ENCODE assay signal across 17 cellular contexts in genomic region chr2:41735446-41735845, GRCh38.
A peak's percentile ranks its signal among the peaks of the same experiment; 100 is the strongest.
DNase-seq lines count a peak whose midpoint lies in the region; ATAC-seq and TF ChIP-seq lines count a peak whose summit lies in the region.
"Had no signal": no experiment of that assay in that cellular context is flagged by ENCODE, and none has a peak within 500 bp of the region (broad histone marks: within the 10 kb centered on the region; RNA-seq: fewer than 3 reads in every experiment).

No MANE protein-coding gene starts in this region.

- in situ Hi-C loops in GM13976 (cut with MboI; ENCODE audit: low sequenced_read_pairs, unreplicated experiment): no loop called here

- peaks cover 13% of the 10 kb centered on the region for H3K4me1 ChIP-seq in Loucy (ENCODE audit: insufficient read depth, low read length, poor library complexity, severe bottlenecking)

- TF ChIP-seq POLR2A in GM18505 (IDR thresholded peaks at IDR 0.05; ENCODE audit: borderline replicate concordance, extremely low read depth, insufficient read depth, insufficient read length): no peak

- H3K27me3 ChIP-seq in Loucy (ENCODE audit: insufficient read depth, low read length, poor library complexity, severe bottlenecking): no peaks in the 10 kb centered on the region
- H3K27me3 ChIP-seq: heart right ventricle, tibial nerve had no signal

- no peaks in the 10 kb centered on the region for H3K79me2 ChIP-seq in Loucy (ENCODE audit: insufficient read depth, low read length)

- peak; percentile 13 for DNase-seq in Ammon's horn (ENCODE audit: low spot score)
- peak; percentile 51 for DNase-seq in fibroblast of mammary gland (ENCODE audit: low read depth)
- no peak for DNase-seq in neural crest cell (ENCODE audit: low read depth, low spot score)
- no peak for DNase-seq in NCI-H510A treated with DMSO at 0.1 percent for 48 hours (lab: John Stamatoyannopoulos, UW)
- no peak for DNase-seq in NCI-H774 (lab: John Stamatoyannopoulos, UW)
- DNase-seq in GM13976 (ENCODE audit: low spot score): no peak
- DNase-seq: activated CD4-positive, alpha-beta memory T cell treated with anti-CD3 and anti-CD28 coated beads, Interleukin-2, amount 10 ng/mL, durations not matched to agents 7 days and 5 days; erythroblast; heart right ventricle; kidney; NCI-H1436; NCI-H345 had no signal

- H3K4me3 ChIP-seq in Loucy (ENCODE audit: low read length, poor library complexity, severe bottlenecking): peak overlapping the region; percentile 37
- H3K4me3 ChIP-seq in fibroblast of mammary gland (ENCODE audit: control insufficient read depth, low read depth, low read length): no peak overlapping the region
- H3K4me3 ChIP-seq: heart right ventricle, tibial nerve had no signal

- H3K4me2 ChIP-seq in Loucy (ENCODE audit: low read depth, low read length, poor library complexity, severe bottlenecking): peak overlapping the region; percentile 55

- no peaks in the 10 kb centered on the region for H3K27me3 Mint-ChIP-seq in neural crest cell (ENCODE audit: low read depth)

- H3K9ac ChIP-seq in Loucy (ENCODE audit: low read depth, low read length, poor library complexity, severe bottlenecking): no peak overlapping the region

- H2AFZ ChIP-seq in Loucy (ENCODE audit: low read length): no peak overlapping the region

- H3K36me3 ChIP-seq in Loucy (ENCODE audit: insufficient read depth, low read length): no peaks in the 10 kb centered on the region
- H3K36me3 ChIP-seq: heart right ventricle, tibial nerve had no signal

- H3K9me3 Mint-ChIP-seq in neural crest cell: no peaks in the 10 kb centered on the region
- H3K9me3 Mint-ChIP-seq: activated CD4-positive, alpha-beta memory T cell treated with anti-CD3 and anti-CD28 coated beads, Interleukin-2, amount 10 ng/mL, durations not matched to agents 7 days and 5 days; activated T-helper 17 cell treated with anti-CD3 and anti-CD28 coated beads, Interleukin-2, amount 50 U/mL, for 72 hours had no signal

- TF ChIP-seq CTCF in Loucy (conservative IDR thresholded peaks at IDR 0.05; ENCODE audit: low read length) (no peak), fibroblast of mammary gland (conservative IDR thresholded peaks at IDR 0.05; ENCODE audit: control insufficient read depth, insufficient read depth, low read depth, low read length) (no peak), neural crest cell (conservative IDR thresholded peaks at IDR 0.05) (no peak), GM13976 (IDR thresholded peaks at IDR 0.05; ENCODE audit: borderline replicate concordance, control extremely low read depth, extremely low read depth, insufficient read depth, missing control alignments) (no peak)

- no peaks in the 10 kb centered on the region for H3K36me3 Mint-ChIP-seq in neural crest cell (ENCODE audit: low read depth)

- H3K4me1 Mint-ChIP-seq in neural crest cell: peaks cover 28% of the 10 kb centered on the region

- H3K27ac Mint-ChIP-seq in neural crest cell (ENCODE audit: unreplicated experiment): peak overlapping the region; percentile 95
- H3K27ac Mint-ChIP-seq: activated CD4-positive, alpha-beta memory T cell treated with anti-CD3 and anti-CD28 coated beads, Interleukin-2, amount 10 ng/mL, durations not matched to agents 7 days and 5 days; activated T-helper 17 cell treated with anti-CD3 and anti-CD28 coated beads, Interleukin-2, amount 50 U/mL, for 72 hours; progenitor cell of endocrine pancreas had no signal

- no peaks in the 10 kb centered on the region for H3K9me2 ChIP-seq in Loucy (replicated peaks; ENCODE audit: low read depth, low read length)

- no peak overlapping the region for H3K4me3 Mint-ChIP-seq in neural crest cell
- H3K4me3 Mint-ChIP-seq: activated CD4-positive, alpha-beta memory T cell treated with anti-CD3 and anti-CD28 coated beads, Interleukin-2, amount 10 ng/mL, durations not matched to agents 7 days and 5 days; activated T-helper 17 cell treated with anti-CD3 and anti-CD28 coated beads, Interleukin-2, amount 50 U/mL, for 72 hours had no signal

- H3K9me3 ChIP-seq in Loucy (ENCODE audit: insufficient read depth, low read depth, low read length): no peaks in the 10 kb centered on the region
- H3K9me3 ChIP-seq: heart right ventricle, tibial nerve had no signal

- no peak for ATAC-seq in GM18505 (IDR thresholded peaks at IDR 0.05; ENCODE audit: unreplicated experiment)

- no peaks in the 10 kb centered on the region for H4K20me1 ChIP-seq in Loucy (ENCODE audit: insufficient read depth, low read length, poor library complexity, severe bottlenecking)

- no peaks in the 10 kb centered on the region for H3F3A ChIP-seq in Loucy (ENCODE audit: low read depth)

Comparison
In these comparisons a context has a peak if more than half of its experiments do, and no peak if none do; other contexts are left out.
1. DNase-seq: peak in Ammon's horn (single experiment) and fibroblast of mammary gland (single experiment); none in neural crest cell (single experiment), NCI-H510A treated with DMSO at 0.1 percent for 48 hours (single experiment), NCI-H774 (single experiment) and GM13976 (single experiment).